Comparison of ENCODE assay signal across 8 cellular contexts in genomic region chrX:71366674-71367256, GRCh38. TPM values are rescaled to one million over a fixed set of nuclear protein-coding genes. Genes with fewer than 3 reads are reported as not detected.
DNase-seq lines count a peak whose midpoint lies in the region; ATAC-seq, FAIRE-seq and TF ChIP-seq lines count a peak whose summit lies in the region.

No MANE protein-coding gene starts in this region.

- H3K27me3 Mint-ChIP-seq in astrocyte (ENCODE audit: low read depth, unreplicated experiment), result no peaks in the 10 kb centered on the region

- peaks cover 47% of the 10 kb centered on the region for H3K79me2 ChIP-seq in astrocyte (ENCODE audit: insufficient read depth, low read length)

- H3K4me3 ChIP-seq in astrocyte (ENCODE audit: insufficient read depth, low read depth, low read length) (peak overlapping the region; percentile 89), iPS-11a (ENCODE audit: low read depth, low read length) (peak overlapping the region; percentile 82), skeletal muscle satellite cell (ENCODE audit: low read length) (peak overlapping the region; percentile 86)

- H3K4me1 ChIP-seq in astrocyte (ENCODE audit: insufficient read depth, low read length) (peaks cover 10% of the 10 kb centered on the region), skeletal muscle satellite cell (ENCODE audit: control insufficient read depth, insufficient read depth, low read length) (peaks cover 6% of the 10 kb centered on the region)

- peaks cover 13% of the 10 kb centered on the region for H4K20me1 ChIP-seq in astrocyte (ENCODE audit: insufficient read depth, low read length)

- H3K36me3 Mint-ChIP-seq in astrocyte (ENCODE audit: low read depth, unreplicated experiment), result no peaks in the 10 kb centered on the region

- peak overlapping the region; percentile 92 for H3K27ac ChIP-seq in astrocyte (ENCODE audit: low read depth, low read length)

- H3K9ac ChIP-seq in astrocyte (ENCODE audit: low read length) (peak overlapping the region; percentile 96), skeletal muscle satellite cell (ENCODE audit: low read depth, low read length) (peak overlapping the region; percentile 93)

- peaks cover 7% of the 10 kb centered on the region for H3K4me1 Mint-ChIP-seq in astrocyte (ENCODE audit: low read depth, unreplicated experiment)

- peak overlapping the region; percentile 93 for H3K4me3 Mint-ChIP-seq in astrocyte (ENCODE audit: unreplicated experiment)

- no peak for TF ChIP-seq CTCF in astrocyte (IDR thresholded peaks at IDR 0.05; ENCODE audit: insufficient read depth, low read depth, low read length)

- H3K27me3 ChIP-seq in astrocyte (ENCODE audit: insufficient read depth, low read length) (no peaks in the 10 kb centered on the region), skeletal muscle satellite cell (ENCODE audit: control insufficient read depth, insufficient read depth, low read length) (no peaks in the 10 kb centered on the region)

- H3K9me3 Mint-ChIP-seq in astrocyte (ENCODE audit: unreplicated experiment), result peaks cover 2% of the 10 kb centered on the region

- H3K27ac Mint-ChIP-seq in astrocyte (ENCODE audit: unreplicated experiment), result peak overlapping the region; percentile 93

- in situ Hi-C loops in SK-MEL-5 (cut with HindIII; ENCODE audit: low pct_unique_long_range_greater_than_20kb, low sequenced_read_pairs), result no loop called here

- no peak for FAIRE-seq in astrocyte (lab: Jason Lieb, UNC)

- H3K4me2 ChIP-seq in astrocyte (ENCODE audit: low read length) (peak overlapping the region; percentile 95), skeletal muscle satellite cell (ENCODE audit: low read length) (peak overlapping the region; percentile 87)

- H2AFZ ChIP-seq in astrocyte (ENCODE audit: low read depth, low read length), result peak overlapping the region; percentile 56

- ATAC-seq in HG02588 (IDR thresholded peaks at IDR 0.05; ENCODE audit: unreplicated experiment) (peak; percentile 3), HG02938 (IDR thresholded peaks at IDR 0.05; ENCODE audit: unreplicated experiment) (no peak)

- H3K9me3 ChIP-seq in astrocyte (ENCODE audit: insufficient read depth, low read depth, low read length) (no peaks in the 10 kb centered on the region), skeletal muscle satellite cell (replicated peaks; ENCODE audit: low read length) (no peaks in the 10 kb centered on the region)

- H3K36me3 ChIP-seq in astrocyte (ENCODE audit: insufficient read depth, low read length), result peaks cover 11% of the 10 kb centered on the region
- H3K36me3 ChIP-seq in skeletal muscle satellite cell (ENCODE audit: insufficient read depth, low read length), result peaks cover 5% of the 10 kb centered on the region

- DNase-seq in ELR (ENCODE audit: low read depth), result peak; percentile 39
- peak; percentile 10 for DNase-seq in SK-MEL-5 (ENCODE audit: low read depth, low spot score)
- no peak for DNase-seq in astrocyte (ENCODE audit: low read depth)
- no peak for DNase-seq in NCI-H1930 (lab: John Stamatoyannopoulos, UW)

RNA-seq across cellular contexts. Expression of gene TAF1, which starts 0.6 kb away (rescaled TPM):
- total RNA-seq in SK-MEL-5 (2014; rRNA removed; shearing (Covaris generic)), result 13.1 and 14.3 TPM in 2 replicates
- 20.6 and 23.6 TPM in 2 replicates for polyA plus RNA-seq in SK-MEL-5 (2015; cell fraction: cytosol; rRNA removed)
- polyA plus RNA-seq in SK-MEL-5 (2015; cell fraction: nucleus; rRNA removed), result 28.2 and 41.3 TPM in 2 replicates
- total RNA-seq in astrocyte, result 23.3 and 24.8 TPM in 2 replicates
- total RNA-seq in skeletal muscle satellite cell (2012; rRNA removed), result 20.5 TPM in 2 replicates

Comparison
In these comparisons a context has a peak if more than half of its experiments do, and no peak if none do; other contexts are left out.
1. DNase-seq: peak in ELR (single experiment) and SK-MEL-5 (single experiment); none in astrocyte (single experiment) and NCI-H1930 (0 of 2).
2. Peak in every context shown above with its lines, with median percentiles within 50 percentile points of each other: H3K4me3 ChIP-seq.